In genomic region chr7:27774717-27775328, GRCh38 we compare ENCODE assay signal across 9 cellular contexts. TPM values are rescaled to one million over a fixed set of nuclear protein-coding genes. Genes with fewer than 3 reads are reported as not detected.
DNase-seq lines count a peak whose midpoint lies in the region; ATAC-seq, FAIRE-seq and TF ChIP-seq lines count a peak whose summit lies in the region.
"Had no signal": no experiment of that assay in that cellular context is flagged by ENCODE, and none has a peak within 500 bp of the region (broad histone marks: within the 10 kb centered on the region; RNA-seq: fewer than 3 reads in every experiment).

No MANE protein-coding gene starts in this region.

- H3K4me3 ChIP-seq in RWPE2 (ENCODE audit: severe bottlenecking): no peak overlapping the region
- no peak overlapping the region for H3K4me3 ChIP-seq in testis

- H3K4me1 ChIP-seq in RWPE2 (ENCODE audit: insufficient read depth, poor library complexity, severe bottlenecking) (peaks cover 31% of the 10 kb centered on the region), testis (no peaks in the 10 kb centered on the region)

- 55 to 68% methylated on average over 2 of the region's 2 CpGs for WGBS in testis, 2 donors

- peak; percentile 94 for TF ChIP-seq CTCF in RWPE2 (IDR thresholded peaks at IDR 0.05; ENCODE audit: poor library complexity, severe bottlenecking)
- peak; percentile 37 to 49 (median 42) for TF ChIP-seq CTCF in testis (IDR thresholded peaks at IDR 0.05)

- H3K9me3 ChIP-seq in RWPE2 (ENCODE audit: severe bottlenecking): no peaks in the 10 kb centered on the region
- H3K9me3 ChIP-seq in testis: no peaks in the 10 kb centered on the region

- H3K27ac ChIP-seq in RWPE2 (ENCODE audit: poor library complexity, severe bottlenecking) (no peak overlapping the region), testis (no peak overlapping the region)

- H3K27me3 ChIP-seq in RWPE2 (ENCODE audit: insufficient read depth, poor library complexity, severe bottlenecking): no peaks in the 10 kb centered on the region
- no peaks in the 10 kb centered on the region for H3K27me3 ChIP-seq in testis

- DNase-seq in NCI-H82 (lab: John Stamatoyannopoulos, UW) (peak; percentile 38), NCI-H82 treated with DMSO at 0.1 percent for 48 hours (lab: John Stamatoyannopoulos, UW; ENCODE audit: unreplicated experiment) (no peak), RWPE2 (ENCODE audit: low spot score) (no peak), frontal cortex (ENCODE audit: low spot score in 2 of 2) (no peak), testis (no peak), NCI-H187 treated with DMSO at 0.1 percent for 48 hours (lab: John Stamatoyannopoulos, UW) (no peak), hypothalamus (lab: John Stamatoyannopoulos, UW) (no peak)
- DNase-seq: C1 segment of cervical spinal cord had no signal

- ATAC-seq in RWPE2 (ENCODE audit: low read depth) (0 out of 3 replicates have a peak, but pooled peaks have one; percentile 32), GM21529 (IDR thresholded peaks at IDR 0.05; ENCODE audit: unreplicated experiment) (no peak)

- intact Hi-C loops in testis (cut with DNase I; ENCODE audit: low total_unique reads): no loop called here

- peak; percentile 83 for FAIRE-seq in frontal cortex (lab: Jason Lieb, UNC)

- peaks cover 33% of the 10 kb centered on the region for H3K36me3 ChIP-seq in RWPE2 (ENCODE audit: low read depth)
- H3K36me3 ChIP-seq in testis (ENCODE audit: low read depth, missing control alignments): no peaks in the 10 kb centered on the region

- TF ChIP-seq POLR2A in testis (IDR thresholded peaks at IDR 0.05): no peak

RNA-seq across cellular contexts. Expression of gene TAX1BP1, which starts 34.9 kb away (rescaled TPM):
- 76.6 TPM for total RNA-seq in frontal cortex
- 100 to 1,000 TPM; 154 to 155 TPM for total RNA-seq in testis
- 36.8 TPM for polyA plus RNA-seq in testis (ENCODE audit: insufficient read depth, low read depth, low replicate concordance)
